In the genomic region with DNA sequence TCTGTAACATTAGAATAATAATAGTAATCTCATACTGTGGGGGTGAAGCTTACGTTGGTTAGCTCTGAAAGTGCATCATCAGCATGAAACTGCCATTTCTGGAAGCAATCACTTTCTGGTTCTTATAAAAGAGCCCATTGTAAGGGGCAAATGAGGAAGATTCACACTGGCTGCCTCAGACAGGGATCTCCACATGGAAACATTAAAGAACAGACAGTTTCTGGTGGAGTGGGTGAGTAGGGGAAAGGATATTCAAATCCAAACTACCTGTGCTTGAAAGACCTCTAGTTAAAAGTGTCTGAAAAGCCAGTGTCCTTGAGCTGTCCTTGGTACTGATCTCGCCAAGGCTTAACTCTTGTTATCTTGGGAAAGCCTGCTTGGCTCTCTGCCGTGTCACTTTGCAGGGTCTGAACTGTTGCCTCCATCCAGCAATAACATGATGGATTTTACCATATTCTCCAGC, we compare ENCODE assay signal across 13 cellular contexts. TPM values are rescaled to one million over a fixed set of nuclear protein-coding genes. Genes with fewer than 3 reads are reported as not detected.
DNase-seq lines count a peak whose midpoint lies in the region; TF ChIP-seq lines count a peak whose summit lies in the region.
"Had no signal": no experiment of that assay in that cellular context is flagged by ENCODE, and none has a peak within 500 bp of the region (broad histone marks: within the 10 kb centered on the region; RNA-seq: fewer than 3 reads in every experiment).

No MANE protein-coding gene starts in this region.

- TF ChIP-seq POLR2A in sigmoid colon (IDR thresholded peaks at IDR 0.05): no peak

- H3K27me3 ChIP-seq in layer of hippocampus (ENCODE audit: control insufficient read depth, insufficient read depth, low read length) (no peaks in the 10 kb centered on the region), sigmoid colon (peaks cover 0 to 7% (median 0%) of the 10 kb centered on the region in 3 donors)

- intact Hi-C loops in sigmoid colon (cut with DNase I): no loop called here

- peak overlapping the region; percentile 64 for H3K27ac ChIP-seq in layer of hippocampus (ENCODE audit: low read depth, low read length)
- no peak overlapping the region for H3K27ac ChIP-seq in sigmoid colon

- H3K4me3 ChIP-seq in sigmoid colon: no peak overlapping the region
- H3K4me3 ChIP-seq: spleen had no signal

- peaks cover 0 to 3% (median 0%) of the 10 kb centered on the region in 4 donors for H3K9me3 ChIP-seq in sigmoid colon
- H3K9me3 ChIP-seq: Caco-2, spleen had no signal

- in situ Hi-C loops in Caki2 (cut with HindIII; ENCODE audit: low pct_unique_long_range_greater_than_20kb, low sequenced_read_pairs): no loop called here

- no peaks in the 10 kb centered on the region for H3K4me1 ChIP-seq in sigmoid colon
- H3K4me1 ChIP-seq: Caco-2 had no signal

- 5 to 17% methylated on average over 3 of the region's 3 CpGs for WGBS in sigmoid colon, 2 donors

- peak; percentile 27 for DNase-seq in Caki2 (ENCODE audit: low read depth)
- DNase-seq in M059J (ENCODE audit: low read depth): peak; percentile 48
- DNase-seq in astrocyte of the hippocampus (ENCODE audit: low read depth, low spot score): peak; percentile 60
- DNase-seq in sigmoid colon: no peak
- no peak for DNase-seq in stimulated activated naive CD4-positive, alpha-beta T cell treated with Interleukin-2 at 50 U/mL for 16 hours (lab: John Stamatoyannopoulos, UW)
- no peak for DNase-seq in NCI-H1092 (lab: John Stamatoyannopoulos, UW)
- no peak for DNase-seq in COLO668 (lab: John Stamatoyannopoulos, UW; ENCODE audit: unreplicated experiment)
- DNase-seq: activated CD8-positive, alpha-beta memory T cell treated with anti-CD3 and anti-CD28 coated beads for 24 hours; aorta; NCI-H1436 treated with DMSO at 0.1 percent for 48 hours; spleen had no signal

- H3K36me3 ChIP-seq in sigmoid colon: no peaks in the 10 kb centered on the region
- H3K36me3 ChIP-seq: spleen had no signal

- no peak for TF ChIP-seq EP300 in sigmoid colon (IDR thresholded peaks at IDR 0.05)

- no peak for TF ChIP-seq CTCF in sigmoid colon (IDR thresholded peaks at IDR 0.05)

RNA-seq across cellular contexts. Expression of a gene that starts 19.1 kb away (rescaled TPM):
- 1.4 and 4.7 TPM in 2 replicates for total RNA-seq in Caki2 (2014; rRNA removed; shearing (Covaris generic); ENCODE audit: low replicate concordance)
- total RNA-seq in M059J (2014; rRNA removed; shearing (Covaris generic)): 9.9 and 14.8 TPM in 2 replicates
- total RNA-seq in sigmoid colon: 10 to 100 TPM in 2 of 4 donors, 1 to 10 TPM in 2; 4.5 to 12.5 (median 7.7) TPM
- polyA plus RNA-seq in sigmoid colon: 10 to 100 TPM; 10.8 to 19.9 (median 13.0) TPM

Comparison
In these comparisons a context has a peak if more than half of its experiments do, and no peak if none do; other contexts are left out.
1. DNase-seq: peak in Caki2 (single experiment), M059J (single experiment) and astrocyte of the hippocampus (single experiment); none in sigmoid colon (single experiment), stimulated activated naive CD4-positive, alpha-beta T cell treated with Interleukin-2 at 50 U/mL for 16 hours (single experiment), NCI-H1092 (single experiment) and COLO668 (single experiment).